In the genomic region with DNA sequence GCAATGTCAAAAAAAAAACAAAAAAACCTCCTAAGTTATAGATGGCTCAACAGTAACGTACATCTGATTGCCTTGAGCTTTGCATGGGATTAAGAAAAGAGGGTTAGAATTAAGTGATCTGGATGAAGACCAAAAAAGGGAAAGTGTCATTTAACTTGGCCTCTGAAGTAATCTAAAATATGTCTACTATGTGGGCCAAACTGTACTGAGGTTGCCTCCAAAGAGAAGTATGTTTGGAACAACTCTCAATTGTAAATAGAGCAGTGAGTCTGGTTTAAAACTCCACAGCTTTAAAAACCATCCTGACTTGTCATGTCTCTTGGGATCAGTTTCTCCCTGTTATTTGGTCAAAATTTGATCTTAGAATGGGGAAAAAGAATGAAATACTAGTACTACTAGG, we compare ENCODE assay signal across 29 cellular contexts. TPM values are rescaled to one million over a fixed set of nuclear protein-coding genes. Genes with fewer than 3 reads are reported as not detected.
"Had no signal": no experiment of that assay in that cellular context is flagged by ENCODE, and none has a peak within 500 bp of the region (broad histone marks: within the 10 kb centered on the region; RNA-seq: fewer than 3 reads in every experiment).

No MANE protein-coding gene starts in this region.

- H3K4me3 ChIP-seq: colonic mucosa, esophagus squamous epithelium, gastrocnemius medialis, heart right ventricle, left lung, lung had no signal

- DNase-seq: colonic mucosa; cortex of kidney; effector CD4-positive, alpha-beta T cell; effector memory CD4-positive, alpha-beta T cell; esophagus squamous epithelium; foreskin fibroblast; foreskin melanocyte; gastrocnemius medialis; glutamatergic neuron; head of caudate nucleus; heart right ventricle; hippocampal formation; left cardiac atrium; left lung; left ventricle myocardium superior; mammary epithelial cell; mesendoderm; midbrain had no signal

- H3K9me3 ChIP-seq: colonic mucosa, esophagus squamous epithelium, gastrocnemius medialis, heart right ventricle, left lung had no signal

- FAIRE-seq: endothelial cell of umbilical vein, islet of Langerhans, keratinocyte had no signal

- H3K4me1 ChIP-seq: colonic mucosa, esophagus squamous epithelium, gastrocnemius medialis, heart right ventricle, left lung had no signal

- H3K27ac ChIP-seq: colonic mucosa, esophagus squamous epithelium, gastrocnemius medialis, heart right ventricle, left lung had no signal

- H3K36me3 ChIP-seq: colonic mucosa, esophagus squamous epithelium, gastrocnemius medialis, heart right ventricle, left lung had no signal

- H3K27me3 ChIP-seq: colonic mucosa had no signal

- ATAC-seq: gastrocnemius medialis, heart right ventricle, left cardiac atrium, left lung, left ventricle myocardium superior had no signal

RNA-seq across cellular contexts. Expression of a gene that starts 40.6 kb away (rescaled TPM):
- total RNA-seq: chondrocyte, colonic mucosa, dermis microvascular lymphatic vessel endothelial cell, endothelial cell of umbilical vein, epithelial cell of proximal tubule, gastrocnemius medialis, glomerular endothelial cell, heart right ventricle, kidney epithelial cell, left cardiac atrium, left lung, left ventricle myocardium superior, lung, mammary epithelial cell, mononuclear cell, mucosa of gallbladder had no signal
- polyA plus RNA-seq: endothelial cell of umbilical vein, heart right ventricle, lung, mammary epithelial cell had no signal
